Comparison of ENCODE assay signal across 1 cellular context in the genomic region with DNA sequence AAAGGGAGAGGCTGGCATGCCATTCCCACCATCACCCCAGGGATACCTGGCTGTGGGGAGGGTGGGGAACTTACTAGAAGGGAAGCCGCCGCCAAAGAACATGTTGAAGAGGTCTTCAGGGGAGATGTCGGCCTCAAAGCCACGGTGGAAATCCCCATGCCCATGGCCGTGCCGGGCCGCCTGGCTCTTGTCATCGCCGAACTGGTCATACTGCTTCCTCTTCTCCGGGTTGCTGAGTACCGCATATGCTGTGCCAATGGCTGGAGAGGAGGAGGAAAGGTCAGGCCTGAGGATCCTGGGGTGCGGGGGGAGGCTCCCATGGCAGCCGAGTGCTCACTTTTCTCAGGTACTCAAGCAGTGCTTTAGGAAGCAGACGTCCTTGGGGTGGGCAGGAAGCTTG.
TF ChIP-seq lines count a peak whose summit lies in the region.

No MANE protein-coding gene starts in this region.

TF ChIP-seq in GM23338, 12 proteins besides CTCF, POLR2A, EP300 and RAD21 (continued from another document):
- TF ChIP-seq, protein P1, sequence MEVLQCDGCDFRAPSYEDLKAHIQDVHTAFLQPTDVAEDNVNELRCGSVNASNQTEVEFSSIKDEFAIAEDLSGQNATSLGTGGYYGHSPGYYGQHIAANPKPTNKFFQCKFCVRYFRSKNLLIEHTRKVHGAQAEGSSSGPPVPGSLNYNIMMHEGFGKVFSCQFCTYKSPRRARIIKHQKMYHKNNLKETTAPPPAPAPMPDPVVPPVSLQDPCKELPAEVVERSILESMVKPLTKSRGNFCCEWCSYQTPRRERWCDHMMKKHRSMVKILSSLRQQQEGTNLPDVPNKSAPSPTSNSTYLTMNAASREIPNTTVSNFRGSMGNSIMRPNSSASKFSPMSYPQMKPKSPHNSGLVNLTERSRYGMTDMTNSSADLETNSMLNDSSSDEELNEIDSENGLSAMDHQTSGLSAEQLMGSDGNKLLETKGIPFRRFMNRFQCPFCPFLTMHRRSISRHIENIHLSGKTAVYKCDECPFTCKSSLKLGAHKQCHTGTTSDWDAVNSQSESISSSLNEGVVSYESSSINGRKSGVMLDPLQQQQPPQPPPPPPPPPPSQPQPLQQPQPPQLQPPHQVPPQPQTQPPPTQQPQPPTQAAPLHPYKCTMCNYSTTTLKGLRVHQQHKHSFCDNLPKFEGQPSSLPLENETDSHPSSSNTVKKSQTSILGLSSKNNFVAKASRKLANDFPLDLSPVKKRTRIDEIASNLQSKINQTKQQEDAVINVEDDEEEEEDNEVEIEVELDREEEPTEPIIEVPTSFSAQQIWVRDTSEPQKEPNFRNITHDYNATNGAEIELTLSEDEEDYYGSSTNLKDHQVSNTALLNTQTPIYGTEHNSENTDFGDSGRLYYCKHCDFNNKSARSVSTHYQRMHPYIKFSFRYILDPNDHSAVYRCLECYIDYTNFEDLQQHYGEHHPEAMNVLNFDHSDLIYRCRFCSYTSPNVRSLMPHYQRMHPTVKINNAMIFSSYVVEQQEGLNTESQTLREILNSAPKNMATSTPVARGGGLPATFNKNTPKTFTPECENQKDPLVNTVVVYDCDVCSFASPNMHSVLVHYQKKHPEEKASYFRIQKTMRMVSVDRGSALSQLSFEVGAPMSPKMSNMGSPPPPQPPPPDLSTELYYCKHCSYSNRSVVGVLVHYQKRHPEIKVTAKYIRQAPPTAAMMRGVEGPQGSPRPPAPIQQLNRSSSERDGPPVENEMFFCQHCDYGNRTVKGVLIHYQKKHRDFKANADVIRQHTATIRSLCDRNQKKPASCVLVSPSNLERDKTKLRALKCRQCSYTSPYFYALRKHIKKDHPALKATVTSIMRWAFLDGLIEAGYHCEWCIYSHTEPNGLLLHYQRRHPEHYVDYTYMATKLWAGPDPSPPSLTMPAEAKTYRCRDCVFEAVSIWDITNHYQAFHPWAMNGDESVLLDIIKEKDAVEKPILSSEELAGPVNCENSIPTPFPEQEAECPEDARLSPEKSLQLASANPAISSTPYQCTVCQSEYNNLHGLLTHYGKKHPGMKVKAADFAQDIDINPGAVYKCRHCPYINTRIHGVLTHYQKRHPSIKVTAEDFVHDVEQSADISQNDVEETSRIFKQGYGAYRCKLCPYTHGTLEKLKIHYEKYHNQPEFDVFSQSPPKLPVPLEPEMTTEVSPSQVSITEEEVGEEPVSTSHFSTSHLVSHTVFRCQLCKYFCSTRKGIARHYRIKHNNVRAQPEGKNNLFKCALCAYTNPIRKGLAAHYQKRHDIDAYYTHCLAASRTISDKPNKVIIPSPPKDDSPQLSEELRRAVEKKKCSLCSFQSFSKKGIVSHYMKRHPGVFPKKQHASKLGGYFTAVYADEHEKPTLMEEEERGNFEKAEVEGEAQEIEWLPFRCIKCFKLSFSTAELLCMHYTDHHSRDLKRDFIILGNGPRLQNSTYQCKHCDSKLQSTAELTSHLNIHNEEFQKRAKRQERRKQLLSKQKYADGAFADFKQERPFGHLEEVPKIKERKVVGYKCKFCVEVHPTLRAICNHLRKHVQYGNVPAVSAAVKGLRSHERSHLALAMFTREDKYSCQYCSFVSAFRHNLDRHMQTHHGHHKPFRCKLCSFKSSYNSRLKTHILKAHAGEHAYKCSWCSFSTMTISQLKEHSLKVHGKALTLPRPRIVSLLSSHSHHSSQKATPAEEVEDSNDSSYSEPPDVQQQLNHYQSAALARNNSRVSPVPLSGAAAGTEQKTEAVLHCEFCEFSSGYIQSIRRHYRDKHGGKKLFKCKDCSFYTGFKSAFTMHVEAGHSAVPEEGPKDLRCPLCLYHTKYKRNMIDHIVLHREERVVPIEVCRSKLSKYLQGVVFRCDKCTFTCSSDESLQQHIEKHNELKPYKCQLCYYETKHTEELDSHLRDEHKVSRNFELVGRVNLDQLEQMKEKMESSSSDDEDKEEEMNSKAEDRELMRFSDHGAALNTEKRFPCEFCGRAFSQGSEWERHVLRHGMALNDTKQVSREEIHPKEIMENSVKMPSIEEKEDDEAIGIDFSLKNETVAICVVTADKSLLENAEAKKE (CRISPR knock-in tag; IDR thresholded peaks at IDR 0.05), result no peak
- no peak for TF ChIP-seq STAT1 (IDR thresholded peaks at IDR 0.05; ENCODE audit: unreplicated experiment)
- TF ChIP-seq JUNB (IDR thresholded peaks at IDR 0.05; ENCODE audit: unreplicated experiment), result no peak
- TF ChIP-seq ZNF331 (CRISPR knock-in tag; IDR thresholded peaks at IDR 0.05; ENCODE audit: low read depth), result no peak
- no peak for TF ChIP-seq POLR2AphosphoS5 (IDR thresholded peaks at IDR 0.05; ENCODE audit: low read depth)
- no peak for TF ChIP-seq EZH2phosphoT487 (IDR thresholded peaks at IDR 0.05; ENCODE audit: unreplicated experiment)
TF ChIP-seq in GM23338: peak in this region for 0.
